8 cellular contexts compared by ENCODE assay signal in the genomic region with DNA sequence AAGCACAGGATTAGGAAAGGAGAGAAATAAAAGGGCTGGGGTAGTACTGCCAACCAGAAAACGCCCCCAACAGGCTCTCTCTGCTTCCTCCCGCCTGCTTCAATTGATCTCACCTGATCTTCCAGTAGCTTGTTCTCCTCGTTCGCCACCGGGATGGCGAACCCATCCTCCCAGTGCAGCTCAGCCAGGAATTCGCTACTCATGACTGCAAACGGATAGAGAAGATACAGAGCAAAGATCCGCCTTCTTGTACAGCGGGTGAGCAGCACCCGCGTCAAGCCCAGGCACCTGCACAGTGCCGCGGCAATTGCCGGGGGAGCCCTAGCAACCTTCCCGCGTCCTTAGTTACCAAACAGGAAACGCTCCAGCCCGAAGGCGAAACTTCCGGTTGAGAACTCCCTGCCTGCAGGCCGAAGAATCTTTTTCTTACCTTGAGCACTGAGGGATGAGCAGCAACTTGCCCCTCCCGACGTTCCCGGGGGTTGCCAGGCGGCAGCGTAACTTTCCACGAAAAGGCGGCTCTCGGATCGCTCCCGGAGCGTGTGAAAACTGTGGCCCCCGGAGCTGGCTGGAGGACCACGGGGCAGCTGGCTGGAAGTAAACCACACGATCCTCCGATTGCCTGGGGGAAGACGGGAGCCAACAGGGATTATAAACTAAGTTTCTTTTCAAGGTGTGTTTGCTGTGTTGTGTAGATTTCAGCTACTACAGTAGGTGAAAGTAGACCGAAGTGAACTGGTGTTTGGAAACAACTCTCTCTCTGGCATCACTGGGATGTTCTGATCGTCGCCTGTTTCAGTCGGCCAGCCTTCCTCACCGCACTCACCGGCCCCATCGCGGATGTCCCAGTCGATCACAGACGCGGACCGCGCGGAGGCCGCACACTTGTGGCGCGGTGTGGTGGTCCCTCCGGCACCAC. TPM values are rescaled to one million over a fixed set of nuclear protein-coding genes. Genes with fewer than 3 reads are reported as not detected.
DNase-seq lines count a peak whose midpoint lies in the region; ATAC-seq, FAIRE-seq and TF ChIP-seq lines count a peak whose summit lies in the region.

CCDC39 (minus strand) TSS at position 312 of the 919 bp plus-strand sequence; CDS start at position 203, 109 bp downstream.

- H3K9me3 ChIP-seq in BE2C, result no peaks in the 10 kb centered on the region
- H3K9me3 ChIP-seq in esophagus (ENCODE audit: control insufficient read depth in 2 of 2, insufficient read depth in 1 of 2, low read depth in 1 of 2, low read length in 1 of 2), result peaks cover 2% of the 10 kb centered on the region in 2 donors
- H3K9me3 ChIP-seq in muscle layer of duodenum (ENCODE audit: control insufficient read depth in 1 of 2, low read length in 2 of 2), result no peaks in the 10 kb centered on the region

- WGBS in esophagus, 2 donors, result 1% methylated on average over 56 of the region's 56 CpGs

- no peak for TF ChIP-seq CTCF in BE2C (IDR thresholded peaks at IDR 0.05; ENCODE audit: low read depth, low read length)

- H3K36me3 ChIP-seq in BE2C (no peaks in the 10 kb centered on the region), esophagus (ENCODE audit: control insufficient read depth in 2 of 2, insufficient read depth in 2 of 2, low read length in 1 of 2) (no peaks in the 10 kb centered on the region), muscle layer of duodenum (ENCODE audit: control insufficient read depth in 1 of 2, insufficient read depth in 2 of 2, low read length in 2 of 2) (no peaks in the 10 kb centered on the region)

- ATAC-seq in HG03432 (IDR thresholded peaks at IDR 0.05; ENCODE audit: unreplicated experiment), result peak; percentile 98

- peak; percentile 85 for DNase-seq in BE2C
- peak; percentile 54 for DNase-seq in GM19239 (ENCODE audit: insufficient read length, low spot score)
- peak; percentile 98 for DNase-seq in NCI-H69 (lab: John Stamatoyannopoulos, UW)
- peak; percentile 49 for DNase-seq in activated T-cell treated with anti-CD3 and anti-CD28 coated beads for 1 hour (ENCODE audit: low read depth)
- peak; percentile 38 for DNase-seq in stimulated activated CD8-positive, alpha-beta memory T cell treated with anti-CD3 and anti-CD28 coated beads, Interleukin-7, amount 100 ng/mL, for 24 hours (ENCODE audit: low read depth)

- H3K4me3 ChIP-seq in BE2C (ENCODE audit: low read depth, low read length) (peak within 1 kb of the TSS; percentile 90), esophagus (ENCODE audit: low read depth in 1 of 2, low read length in 2 of 2) (peak within 1 kb of the TSS; percentile 49 to 63), muscle layer of duodenum (ENCODE audit: low read depth in 1 of 2, low read length in 2 of 2) (peak within 1 kb of the TSS; percentile 75 to 88)

- H3K27ac ChIP-seq in esophagus (ENCODE audit: low read depth in 2 of 2, low read length in 1 of 2), result no peak within 1 kb of the TSS
- H3K27ac ChIP-seq in muscle layer of duodenum (ENCODE audit: low read length), result no peak within 1 kb of the TSS

- FAIRE-seq in GM19239 (lab: Jason Lieb, UNC), result peak; percentile 94

- H3K27me3 ChIP-seq in BE2C (peaks cover 18% of the 10 kb centered on the region), esophagus (ENCODE audit: control insufficient read depth in 1 of 2, insufficient read depth in 2 of 2, low read length in 2 of 2) (peaks cover 0 to 2% of the 10 kb centered on the region in 2 donors), muscle layer of duodenum (ENCODE audit: low read depth, low read length) (peaks cover 3% of the 10 kb centered on the region)

- no peaks in the 10 kb centered on the region for H3K4me1 ChIP-seq in BE2C
- peaks cover 5 to 8% of the 10 kb centered on the region in 2 donors for H3K4me1 ChIP-seq in esophagus (ENCODE audit: control insufficient read depth in 2 of 2, insufficient read depth in 2 of 2, low read length in 1 of 2)
- H3K4me1 ChIP-seq in muscle layer of duodenum (ENCODE audit: control insufficient read depth in 1 of 2, insufficient read depth in 2 of 2, low read length in 2 of 2), result peaks cover 9 to 10% of the 10 kb centered on the region in 2 donors

RNA-seq across cellular contexts. Expression of gene CCDC39, which starts in this region (rescaled TPM):
- polyA plus RNA-seq in BE2C (2012; ENCODE audit: insufficient read depth, insufficient read length, low read depth), result not detected
- under 1 TPM in 1 of 2 donors, not detected in 1; 0.04 TPM for polyA plus RNA-seq in esophagus

Comparison
In these comparisons a context has a peak if more than half of its experiments do, and no peak if none do; other contexts are left out.
1. DNase-seq: peak in every context shown above with its lines; median percentile 98 in NCI-H69; 85 in BE2C; 54 in GM19239; 49 in activated T-cell treated with anti-CD3 and anti-CD28 coated beads for 1 hour; 38 in stimulated activated CD8-positive, alpha-beta memory T cell treated with anti-CD3 and anti-CD28 coated beads, Interleukin-7, amount 100 ng/mL, for 24 hours.